ENCODE assay signal across 11 cellular contexts in the genomic region with DNA sequence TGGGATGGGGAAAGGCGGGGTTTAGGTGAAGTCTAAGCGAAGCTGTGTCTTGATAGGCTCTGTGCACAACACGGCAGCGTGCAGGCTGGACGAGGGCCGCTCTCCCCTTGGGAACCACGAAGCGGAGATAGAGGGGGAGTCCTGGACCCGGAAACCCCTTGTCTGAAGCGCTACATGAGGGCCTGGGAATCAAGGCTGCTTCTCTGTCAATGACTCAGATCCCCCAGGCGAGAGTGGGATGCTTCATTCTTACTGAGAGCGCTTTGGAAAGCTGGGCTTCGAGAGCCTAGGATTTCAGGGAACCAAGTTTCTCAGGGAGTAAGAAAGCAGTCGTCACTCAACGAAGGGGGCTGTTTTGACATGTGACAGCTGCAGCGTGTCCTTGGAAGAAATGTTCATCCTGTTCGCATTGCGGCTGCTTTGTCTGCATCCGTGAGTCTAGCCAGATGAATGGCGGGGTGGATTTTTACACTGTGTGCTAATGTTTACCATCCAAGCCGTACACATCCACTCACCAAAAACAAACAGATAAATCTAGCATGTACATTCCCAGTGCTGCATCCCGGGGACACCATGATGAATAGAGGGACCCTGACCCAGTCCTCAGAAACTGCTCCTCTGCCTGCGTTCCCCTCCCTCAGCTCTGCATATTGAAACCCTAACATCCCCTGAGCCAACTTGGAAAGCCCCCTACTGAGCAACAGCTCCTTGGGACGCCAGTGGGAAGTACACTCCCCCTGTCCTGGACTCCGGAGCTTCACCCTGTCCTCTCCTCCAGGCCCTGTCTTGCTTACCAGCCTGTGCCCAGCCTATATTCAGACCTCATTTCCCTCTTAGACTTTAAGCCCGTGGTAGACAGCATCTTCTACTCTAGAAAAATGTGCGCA. TPM values are rescaled to one million over a fixed set of nuclear protein-coding genes. Genes with fewer than 3 reads are reported as not detected.
DNase-seq lines count a peak whose midpoint lies in the region; ATAC-seq lines count a peak whose summit lies in the region.
"Had no signal": no experiment of that assay in that cellular context is flagged by ENCODE, and none has a peak within 500 bp of the region (broad histone marks: within the 10 kb centered on the region; RNA-seq: fewer than 3 reads in every experiment).

No MANE protein-coding gene starts in this region.

- H3K9me3 Mint-ChIP-seq in CD8-positive, alpha-beta memory T cell, result no peaks in the 10 kb centered on the region

- no peaks in the 10 kb centered on the region for H3K9me3 ChIP-seq in CD8-positive, alpha-beta memory T cell (ENCODE audit: low read length)
- H3K9me3 ChIP-seq in Karpas-422 (ENCODE audit: low read length) (no peaks in the 10 kb centered on the region), mesenchymal stem cell (ENCODE audit: control insufficient read depth, low read length) (no peaks in the 10 kb centered on the region)

- no peak overlapping the region for H3K14ac ChIP-seq in mesenchymal stem cell (ENCODE audit: low read length in 2 of 2)

- no peaks in the 10 kb centered on the region for H3K27me3 ChIP-seq in CD8-positive, alpha-beta memory T cell (ENCODE audit: insufficient read depth, low read length, poor library complexity, severe bottlenecking)
- H3K27me3 ChIP-seq in Karpas-422 (ENCODE audit: low read length), result no peaks in the 10 kb centered on the region
- no peaks in the 10 kb centered on the region for H3K27me3 ChIP-seq in mesenchymal stem cell (ENCODE audit: control insufficient read depth in 1 of 2, insufficient read depth in 1 of 2, low read length in 2 of 2)

- H2BK15ac ChIP-seq in mesenchymal stem cell (ENCODE audit: low read depth, poor library complexity, severe bottlenecking), result peak overlapping the region; percentile 21

- peak overlapping the region in 7 of 8 donors; percentile 45 to 82 (median 73) for H3K27ac Mint-ChIP-seq in CD8-positive, alpha-beta memory T cell

- no peak overlapping the region for H3K4me3 Mint-ChIP-seq in CD8-positive, alpha-beta memory T cell

- H2AK5ac ChIP-seq in mesenchymal stem cell (ENCODE audit: low read length, severe bottlenecking), result no peak overlapping the region

- CTCF ChIA-PET in CD8-positive, alpha-beta memory T cell (lab: Charles Lee), result interaction anchor here (1.3 kb wide), 1 partner anchor 23 kb away, joined by 3 read pairs; no protein-coding TSS in a partner anchor

- H3K27me3 Mint-ChIP-seq in CD8-positive, alpha-beta memory T cell, result no peaks in the 10 kb centered on the region

- H3K36me3 Mint-ChIP-seq in CD8-positive, alpha-beta memory T cell, result peaks cover 3 to 25% (median 8%) of the 10 kb centered on the region in 3 donors

- H3K4me1 ChIP-seq in CD8-positive, alpha-beta memory T cell (ENCODE audit: insufficient read depth, low read length), result peaks cover 39% of the 10 kb centered on the region
- H3K4me1 ChIP-seq in Karpas-422 (ENCODE audit: low read length) (no peaks in the 10 kb centered on the region; the same call in 1 of the 2 replicates), mesenchymal stem cell (ENCODE audit: control insufficient read depth, insufficient read depth, low read depth, low read length) (peaks cover 6% of the 10 kb centered on the region)

- H3K18ac ChIP-seq in mesenchymal stem cell (ENCODE audit: low read depth in 1 of 2, low read length in 2 of 2), result peak overlapping the region in 1 of 2 experiments; percentile 11

- H3K9ac ChIP-seq in Karpas-422 (ENCODE audit: low read length), result no peak overlapping the region
- no peak overlapping the region for H3K9ac ChIP-seq in mesenchymal stem cell (ENCODE audit: low read length)

- peak overlapping the region; percentile 49 for H4K91ac ChIP-seq in mesenchymal stem cell (ENCODE audit: low read length)

- POLR2A ChIA-PET in CD8-positive, alpha-beta memory T cell (lab: Charles Lee), result interaction anchor here (0.6 kb wide), 1 partner anchor 27 kb away, joined by 3 read pairs; no protein-coding TSS in a partner anchor

- H2BK12ac ChIP-seq in mesenchymal stem cell (ENCODE audit: low read length in 2 of 2), result no peak overlapping the region

- no peak overlapping the region for H3K27ac ChIP-seq in CD8-positive, alpha-beta memory T cell (ENCODE audit: low read depth, low read length)
- no peak overlapping the region for H3K27ac ChIP-seq in Karpas-422 (ENCODE audit: low read length)
- no peak overlapping the region for H3K27ac ChIP-seq in mesenchymal stem cell (ENCODE audit: low read length, poor library complexity, severe bottlenecking)

- 70% methylated on average over 27 of the region's 27 CpGs for WGBS in mesenchymal stem cell

- no peaks in the 10 kb centered on the region for H4K20me1 ChIP-seq in Karpas-422 (ENCODE audit: insufficient read depth, low read depth, low read length)

- peaks cover 31 to 41% (median 36%) of the 10 kb centered on the region in 3 donors for H3K4me1 Mint-ChIP-seq in CD8-positive, alpha-beta memory T cell

- no peak for ATAC-seq in HG02588 (IDR thresholded peaks at IDR 0.05; ENCODE audit: unreplicated experiment)
- no peak for ATAC-seq in GM21447 (IDR thresholded peaks at IDR 0.05; ENCODE audit: unreplicated experiment)

- no peaks in the 10 kb centered on the region for H3K79me2 ChIP-seq in Karpas-422 (ENCODE audit: low read length)

- H3K4me2 ChIP-seq in Karpas-422 (ENCODE audit: low read depth, low read length, poor library complexity, severe bottlenecking), result no peak overlapping the region
- H3K4me2 ChIP-seq in mesenchymal stem cell (ENCODE audit: low read length, poor library complexity, severe bottlenecking), result no peak overlapping the region

- no peak overlapping the region for H2BK120ac ChIP-seq in mesenchymal stem cell (ENCODE audit: low read depth, low read length)

- peak overlapping the region in 1 of 2 experiments; percentile 39 for H3K4ac ChIP-seq in mesenchymal stem cell (ENCODE audit: low read depth in 1 of 2, low read length in 2 of 2)

- DNase-seq in CD8-positive, alpha-beta memory T cell, result no peak
- DNase-seq in Karpas-422, result peak; percentile 4
- DNase-seq in astrocyte of the hippocampus (ENCODE audit: low read depth, low spot score), result peak; percentile 41
- DNase-seq in mesenchymal stem cell, result peak; percentile 82
- DNase-seq in NCI-H345 treated with DMSO at 0.1 percent for 48 hours (lab: John Stamatoyannopoulos, UW; ENCODE audit: unreplicated experiment), result no peak
- DNase-seq in NCI-H128 (lab: John Stamatoyannopoulos, UW; ENCODE audit: unreplicated experiment), result no peak
- DNase-seq: Calu3, NCI-H1105 treated with DMSO at 0.1 percent for 48 hours, OCI-M1 had no signal

- no peak overlapping the region for H3K23ac ChIP-seq in mesenchymal stem cell (ENCODE audit: low read length in 2 of 2)

- H3K79me1 ChIP-seq in mesenchymal stem cell (replicated peaks; ENCODE audit: low read length, poor library complexity, severe bottlenecking), result no peaks in the 10 kb centered on the region

- no peak overlapping the region for H2AFZ ChIP-seq in Karpas-422 (ENCODE audit: low read length)
- no peak overlapping the region for H2AFZ ChIP-seq in mesenchymal stem cell (ENCODE audit: low read depth, low read length)

- H3K4me3 ChIP-seq in CD8-positive, alpha-beta memory T cell (ENCODE audit: low read length), result no peak overlapping the region
- H3K4me3 ChIP-seq in Karpas-422 (ENCODE audit: low read length) (no peak overlapping the region), mesenchymal stem cell (ENCODE audit: insufficient read depth in 1 of 2, low read depth in 1 of 2, low read length in 2 of 2) (no peak overlapping the region)

- no peak overlapping the region for H2BK5ac ChIP-seq in mesenchymal stem cell (ENCODE audit: low read depth, low read length, poor library complexity, severe bottlenecking)

- H3K9me2 ChIP-seq in Karpas-422 (replicated peaks; ENCODE audit: insufficient read depth, low read length), result no peaks in the 10 kb centered on the region

- peak overlapping the region; percentile 81 for H4K8ac ChIP-seq in mesenchymal stem cell (ENCODE audit: low read length)

- no peaks in the 10 kb centered on the region for H3K36me3 ChIP-seq in CD8-positive, alpha-beta memory T cell (ENCODE audit: insufficient read depth, low read length)
- H3K36me3 ChIP-seq in Karpas-422 (ENCODE audit: insufficient read depth, low read length), result no peaks in the 10 kb centered on the region
- no peaks in the 10 kb centered on the region for H3K36me3 ChIP-seq in mesenchymal stem cell (ENCODE audit: control insufficient read depth in 1 of 2, insufficient read depth in 2 of 2, low read depth in 1 of 2, low read length in 2 of 2)

RNA-seq across cellular contexts. Expression of gene RTF2, which starts 24.5 kb away (rescaled TPM):
- total RNA-seq in CD8-positive, alpha-beta memory T cell, result 10 to 100 TPM; 82.5 to 85.1 TPM
- polyA plus RNA-seq in CD8-positive, alpha-beta memory T cell, result 121 TPM
- total RNA-seq in Karpas-422 (2014; rRNA removed; shearing (Covaris generic); ENCODE audit: low replicate concordance), result 43.3 and 46.0 TPM in 2 replicates
- polyA plus RNA-seq in mesenchymal stem cell (2013, experiment 1 of 2), result 64.8 TPM
- 64.7 TPM for polyA plus RNA-seq in mesenchymal stem cell (2013, experiment 2 of 2)

RNA-seq across cellular contexts. Expression of gene CASS4, which starts 31.8 kb away (rescaled TPM):
- total RNA-seq in CD8-positive, alpha-beta memory T cell, result 1 to 10 TPM; 3.7 TPM
- polyA plus RNA-seq in CD8-positive, alpha-beta memory T cell, result 5.6 TPM
- not detected in 2 replicates for total RNA-seq in Karpas-422 (2014; rRNA removed; shearing (Covaris generic); ENCODE audit: low replicate concordance)
- 0.14 TPM for polyA plus RNA-seq in mesenchymal stem cell (2013, experiment 1 of 2)
- 0.19 TPM for polyA plus RNA-seq in mesenchymal stem cell (2013, experiment 2 of 2)

RNA-seq across cellular contexts. Expression of gene CSTF1, which starts 51.5 kb away (rescaled TPM):
- total RNA-seq in CD8-positive, alpha-beta memory T cell, result 10 to 100 TPM; 54.2 to 54.7 TPM
- 37.0 TPM for polyA plus RNA-seq in CD8-positive, alpha-beta memory T cell
- total RNA-seq in Karpas-422 (2014; rRNA removed; shearing (Covaris generic); ENCODE audit: low replicate concordance), result 41.5 and 75.2 TPM in 2 replicates
- polyA plus RNA-seq in mesenchymal stem cell (2013, experiment 1 of 2), result 22.0 TPM
- 21.8 TPM for polyA plus RNA-seq in mesenchymal stem cell (2013, experiment 2 of 2)

RNA-seq across cellular contexts. Expression of gene AURKA, which starts 51.9 kb away (rescaled TPM):
- total RNA-seq in CD8-positive, alpha-beta memory T cell, result 10 to 100 TPM; 49.2 to 50.8 TPM
- 1.7 TPM for polyA plus RNA-seq in CD8-positive, alpha-beta memory T cell
- total RNA-seq in Karpas-422 (2014; rRNA removed; shearing (Covaris generic); ENCODE audit: low replicate concordance), result 46.8 and 53.8 TPM in 2 replicates
- 13.9 TPM for polyA plus RNA-seq in mesenchymal stem cell (2013, experiment 1 of 2)
- 13.9 TPM for polyA plus RNA-seq in mesenchymal stem cell (2013, experiment 2 of 2)

Comparison
In these comparisons a context has a peak if more than half of its experiments do, and no peak if none do; other contexts are left out.
1. DNase-seq: peak in Karpas-422 (single experiment), astrocyte of the hippocampus (single experiment) and mesenchymal stem cell (single experiment); none in CD8-positive, alpha-beta memory T cell (0 of 5), NCI-H345 treated with DMSO at 0.1 percent for 48 hours (single experiment) and NCI-H128 (single experiment).